In the genomic region with DNA sequence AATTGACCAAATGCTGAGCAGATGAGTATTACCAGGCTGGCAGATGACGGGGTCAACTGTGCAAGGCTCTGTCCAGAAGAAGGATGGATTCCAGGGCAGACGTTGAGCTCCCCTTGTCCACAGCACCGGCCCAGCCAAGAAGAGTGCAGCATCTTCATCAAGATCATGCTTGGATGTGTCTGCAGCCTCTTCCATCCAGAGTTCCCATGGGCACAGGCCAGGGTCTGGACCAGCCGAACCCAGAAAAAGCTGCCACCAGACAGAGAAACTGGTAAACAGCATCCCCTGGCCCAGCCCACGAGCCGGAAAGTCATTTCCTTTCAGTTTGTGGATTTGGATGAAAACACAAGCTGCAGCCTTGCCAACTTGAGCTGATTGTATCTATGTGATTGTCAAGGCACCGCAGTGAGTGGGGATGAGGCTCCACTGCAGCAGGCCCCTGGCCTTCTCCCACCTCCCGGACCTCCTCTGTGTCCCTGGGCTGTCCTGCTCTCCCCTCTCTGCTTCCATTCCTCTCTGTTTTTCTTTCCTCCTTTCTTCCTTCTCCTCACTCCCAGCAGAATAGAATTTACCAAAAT, we compare ENCODE assay signal across 21 cellular contexts.
"Had no signal": no experiment of that assay in that cellular context is flagged by ENCODE, and none has a peak within 500 bp of the region (broad histone marks: within the 10 kb centered on the region; RNA-seq: fewer than 3 reads in every experiment).

No MANE protein-coding gene starts in this region.

- H3K27me3 Mint-ChIP-seq: dendritic cell treated with granulocyte-macrophage colony-stimulating factor and Interleukin-4, amounts not matched to agents 40 ng/mL and 50 ng/mL, for 4 days; memory B cell had no signal

- H3K9me3 Mint-ChIP-seq: dendritic cell treated with granulocyte-macrophage colony-stimulating factor and Interleukin-4, amounts not matched to agents 40 ng/mL and 50 ng/mL, for 4 days; memory B cell; natural killer cell treated with Interleukin-12 subunit alpha and Interleukin-12 subunit beta and Interleukin-15 and Interleukin-18, amount 100 ng/mL, for 72 hours; type B pancreatic cell had no signal

- DNase-seq: effector memory CD8-positive, alpha-beta T cell; foreskin keratinocyte; kidney; left cardiac atrium; left ventricle myocardium inferior; lower lobe of right lung; midbrain; occipital lobe; pancreas; right cardiac atrium; small intestine; stimulated activated CD4-positive, alpha-beta T cell treated with anti-CD3 and anti-CD28 coated beads, Interleukin-12 subunit alpha, Interleukin-12 subunit beta, amount 100 ng/mL, for 4 hours; stimulated activated CD4-positive, alpha-beta T cell treated with anti-CD3 and anti-CD28 coated beads, Interleukin-2, amount 100 ng/mL, for 48 hours; stimulated activated naive CD4-positive, alpha-beta T cell treated with Interleukin-2 at 50 U/mL for 16 hours; thyroid gland; uterus had no signal

- H3K36me3 Mint-ChIP-seq: memory B cell; natural killer cell treated with Interleukin-12 subunit alpha and Interleukin-12 subunit beta and Interleukin-15 and Interleukin-18, amount 100 ng/mL, for 72 hours; type B pancreatic cell had no signal

- H3K4me3 Mint-ChIP-seq: dendritic cell treated with granulocyte-macrophage colony-stimulating factor and Interleukin-4, amounts not matched to agents 40 ng/mL and 50 ng/mL, for 4 days; effector memory CD8-positive, alpha-beta T cell; memory B cell; natural killer cell treated with Interleukin-12 subunit alpha and Interleukin-12 subunit beta and Interleukin-15 and Interleukin-18, amount 100 ng/mL, for 72 hours; type B pancreatic cell had no signal

- H3K27ac Mint-ChIP-seq: dendritic cell treated with granulocyte-macrophage colony-stimulating factor and Interleukin-4, amounts not matched to agents 40 ng/mL and 50 ng/mL, for 4 days; effector memory CD8-positive, alpha-beta T cell; memory B cell; natural killer cell treated with Interleukin-12 subunit alpha and Interleukin-12 subunit beta and Interleukin-15 and Interleukin-18, amount 100 ng/mL, for 72 hours; progenitor cell of endocrine pancreas; type B pancreatic cell had no signal

- H3K4me1 Mint-ChIP-seq: memory B cell had no signal
